Comparison of ENCODE assay signal across 11 cellular contexts in genomic region chr20:1121439-1121838, GRCh38. TPM values are rescaled to one million over a fixed set of nuclear protein-coding genes. Genes with fewer than 3 reads are reported as not detected.
DNase-seq lines count a peak whose midpoint lies in the region; ATAC-seq and TF ChIP-seq lines count a peak whose summit lies in the region.
"Had no signal": no experiment of that assay in that cellular context is flagged by ENCODE, and none has a peak within 500 bp of the region (broad histone marks: within the 10 kb centered on the region; RNA-seq: fewer than 3 reads in every experiment).

No MANE protein-coding gene starts in this region.

- H3F3A ChIP-seq in PC-9 (ENCODE audit: insufficient read depth, low read depth), result peaks cover 4% of the 10 kb centered on the region; the same call in 1 of the 2 replicates

- H3K36me3 Mint-ChIP-seq in activated T-cell treated with anti-CD3 and anti-CD28 coated beads, Interleukin-2, amount 50 U/mL, for 72 hours (ENCODE audit: insufficient read depth in 2 of 2), result peaks cover 8 to 34% of the 10 kb centered on the region in 2 donors

- H3K27ac Mint-ChIP-seq in activated T-cell treated with anti-CD3 and anti-CD28 coated beads, Interleukin-2, amount 50 U/mL, for 72 hours, result peak overlapping the region; percentile 83

- TF ChIP-seq POLR2A in spleen (IDR thresholded peaks at IDR 0.05) (no peak), vagina (IDR thresholded peaks at IDR 0.05) (no peak)

- H3K9me3 Mint-ChIP-seq in activated T-cell treated with anti-CD3 and anti-CD28 coated beads, Interleukin-2, amount 50 U/mL, for 72 hours, result no peaks in the 10 kb centered on the region

- H3K4me2 ChIP-seq in PC-9, result peak overlapping the region; percentile 10; the same call in 1 of the 2 replicates

- no peak overlapping the region for H2AFZ ChIP-seq in PC-9

- H3K4me3 Mint-ChIP-seq in activated T-cell treated with anti-CD3 and anti-CD28 coated beads, Interleukin-2, amount 50 U/mL, for 72 hours, result peak overlapping the region; percentile 43 to 59

- H3K9me3 ChIP-seq in PC-9 (ENCODE audit: insufficient read depth, low read depth), result no peaks in the 10 kb centered on the region
- H3K9me3 ChIP-seq in spleen, result no peaks in the 10 kb centered on the region
- no peaks in the 10 kb centered on the region for H3K9me3 ChIP-seq in vagina
- H3K9me3 ChIP-seq: prostate gland had no signal

- no peak for TF ChIP-seq CTCF in PC-9 (conservative IDR thresholded peaks at IDR 0.05)
- TF ChIP-seq CTCF in spleen (IDR thresholded peaks at IDR 0.05 in 8 of 11, conservative IDR thresholded peaks at IDR 0.05 in 3 of 11), result no peak
- no peak for TF ChIP-seq CTCF in vagina (IDR thresholded peaks at IDR 0.05)

- POLR2A ChIA-PET in PC-9 (lab: Charles Lee; ENCODE audit: unreplicated experiment), result no interaction called here

- peaks cover 6% of the 10 kb centered on the region; the same call in 1 of the 2 replicates for H3K36me3 ChIP-seq in PC-9 (ENCODE audit: low read depth)
- peaks cover 0 to 56% (median 17%) of the 10 kb centered on the region in 6 donors for H3K36me3 ChIP-seq in spleen
- H3K36me3 ChIP-seq in vagina, result peaks cover 0 to 15% of the 10 kb centered on the region in 2 donors

- no peak for DNase-seq in activated T-cell treated with anti-CD3 and anti-CD28 coated beads, Interleukin-2, amount 50 U/mL, for 72 hours
- no peak for DNase-seq in activated T-cell treated with anti-CD3 and anti-CD28 coated beads, Interleukin-2, amount 50 U/mL, for 48 hours
- DNase-seq in PC-9 (no peak), epithelial cell of prostate (ENCODE audit: low read depth, low spot score) (no peak), spleen (no peak), NCI-H510A (lab: John Stamatoyannopoulos, UW) (no peak), superior temporal gyrus (ENCODE audit: extremely low spot score) (no peak), vagina (ENCODE audit: extremely low spot score in 2 of 2) (no peak)
- DNase-seq: AML-193, NCI-H526 treated with DMSO at 0.1 percent for 48 hours had no signal

- H3K9me2 ChIP-seq in PC-9 (ENCODE audit: insufficient read depth), result no peaks in the 10 kb centered on the region

- no peak overlapping the region for H3K27ac ChIP-seq in PC-9
- peak overlapping the region; percentile 34 for H3K27ac ChIP-seq in epithelial cell of prostate
- peak overlapping the region in 5 of 8 donors; percentile 29 to 71 (median 61) for H3K27ac ChIP-seq in spleen
- no peak overlapping the region for H3K27ac ChIP-seq in vagina

- peaks cover 29% of the 10 kb centered on the region for H4K20me1 ChIP-seq in PC-9 (ENCODE audit: insufficient read depth)

- no peak for ATAC-seq in activated T-cell treated with anti-CD3 and anti-CD28 coated beads, Interleukin-2, amount 50 U/mL, for 72 hours (replicated peaks in 1 of 2)

- no TSS peak for BruUV-seq in PC-9 (replicated peaks; lab: Mats Ljungman, UMichigan)

- peaks cover 56% of the 10 kb centered on the region for H3K79me2 ChIP-seq in PC-9 (ENCODE audit: low read depth)

- H3K27me3 Mint-ChIP-seq in activated T-cell treated with anti-CD3 and anti-CD28 coated beads, Interleukin-2, amount 50 U/mL, for 72 hours (ENCODE audit: low read depth), result no peaks in the 10 kb centered on the region

- CTCF ChIA-PET in PC-9 (lab: Charles Lee), result interaction anchor here (0.5 to 0.7 kb wide), 2 partner anchors 82 to 643 kb away, joined by 4 to 6 read pairs; partner anchors contain the start of gene C20orf202

- H3K4me3 ChIP-seq in PC-9 (no peak overlapping the region), spleen (no peak overlapping the region), vagina (no peak overlapping the region)
- H3K4me3 ChIP-seq: prostate gland had no signal

- H3K27me3 ChIP-seq in PC-9 (ENCODE audit: insufficient read depth, low read depth) (no peaks in the 10 kb centered on the region), spleen (replicated peaks in 1 of 7) (no peaks in the 10 kb centered on the region), vagina (no peaks in the 10 kb centered on the region)

- H3K4me1 Mint-ChIP-seq in activated T-cell treated with anti-CD3 and anti-CD28 coated beads, Interleukin-2, amount 50 U/mL, for 72 hours (ENCODE audit: low read depth), result peaks cover 70% of the 10 kb centered on the region

- H3K4me1 ChIP-seq in PC-9 (replicated peaks; ENCODE audit: insufficient read depth) (peaks cover 27% of the 10 kb centered on the region), spleen (peaks cover 40 to 85% (median 65%) of the 10 kb centered on the region in 6 donors), vagina (peaks cover 57% of the 10 kb centered on the region)

- WGBS in spleen, 5 donors, result 90 to 96% (median 92%) methylated on average over 1 of the region's 1 CpG

- intact Hi-C loops in PC-9 (cut with micrococcal nuclease; ENCODE audit: unreplicated experiment) (no loop called here), spleen (cut with DNase I; ENCODE audit: low total_unique reads) (no loop called here), vagina (cut with DNase I) (no loop called here)

RNA-seq across cellular contexts. Expression of gene PSMF1, which starts 3.0 kb away (rescaled TPM):
- 100 to 1,000 TPM; 168 to 185 TPM for total RNA-seq in activated T-cell treated with anti-CD3 and anti-CD28 coated beads, Interleukin-2, amount 50 U/mL, for 72 hours
- total RNA-seq in PC-9 (2021) (166 and 186 TPM in 2 replicates), spleen (100 to 1,000 TPM; 110 to 169 (median 134) TPM), vagina (52.8 TPM)
- 10 to 100 TPM; 25.7 to 49.2 (median 38.7) TPM for polyA plus RNA-seq in spleen

Comparison
In these comparisons a context has a peak if more than half of its experiments do, and no peak if none do; other contexts are left out.
1. H3K27ac ChIP-seq: peak in epithelial cell of prostate (single experiment) and spleen (5 of 8); none in PC-9 (single experiment) and vagina (single experiment).